ENCODE assay signal across 15 cellular contexts in the genomic region with DNA sequence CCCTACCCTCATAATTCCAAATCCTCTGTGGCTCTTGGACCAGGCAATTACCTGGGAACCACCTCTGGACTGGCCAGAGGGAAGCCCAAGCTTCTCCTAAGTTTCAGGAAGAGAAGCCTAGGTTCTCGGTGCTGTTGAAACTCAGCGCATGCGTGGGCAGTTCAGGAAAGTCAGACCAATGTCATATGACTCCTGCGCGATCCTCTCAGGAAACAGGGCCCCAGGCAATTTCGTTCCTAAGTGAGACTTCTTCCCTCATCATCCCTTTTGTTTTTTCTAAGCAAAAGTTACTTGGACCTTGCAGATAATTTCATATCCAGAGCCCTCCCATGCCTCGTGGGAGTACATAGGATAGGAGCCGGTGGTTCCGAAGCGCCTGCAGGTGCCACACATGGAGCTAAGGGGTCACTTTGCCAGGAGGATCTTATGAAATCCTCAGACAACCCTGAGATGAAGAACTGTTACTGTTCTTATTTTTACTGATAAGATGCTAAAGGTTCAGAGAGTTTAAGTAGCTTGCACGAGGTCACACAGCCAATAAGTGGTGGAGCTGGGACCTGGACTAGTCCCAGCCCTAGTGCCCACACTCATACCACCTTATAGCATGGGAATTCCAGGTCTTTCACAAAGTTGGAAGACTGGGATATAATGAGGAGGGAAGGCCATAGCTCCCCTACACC.
DNase-seq lines count a peak whose midpoint lies in the region; ATAC-seq and TF ChIP-seq lines count a peak whose summit lies in the region.
"Had no signal": no experiment of that assay in that cellular context is flagged by ENCODE, and none has a peak within 500 bp of the region (broad histone marks: within the 10 kb centered on the region; RNA-seq: fewer than 3 reads in every experiment).

No MANE protein-coding gene starts in this region.

- no peak for TF ChIP-seq CTCF in nephron (IDR thresholded peaks at IDR 0.05; ENCODE audit: unreplicated experiment in 3 of 3)
- TF ChIP-seq CTCF in left lung (IDR thresholded peaks at IDR 0.05) = no peak

- no peaks in the 10 kb centered on the region for H3K27me3 Mint-ChIP-seq in nephron (ENCODE audit: low read depth)
- H3K27me3 Mint-ChIP-seq in activated naive CD4-positive, alpha-beta T cell treated with anti-CD3 and anti-CD28 coated beads, Interleukin-2, amount 10 ng/mL, durations not matched to agents 7 days and 5 days = peaks cover 26% of the 10 kb centered on the region
- H3K27me3 Mint-ChIP-seq: CD4-positive, CD25-positive, alpha-beta regulatory T cell had no signal

- peaks cover 0 to 19% of the 10 kb centered on the region in 2 donors for H3K27me3 ChIP-seq in left lung
- H3K27me3 ChIP-seq: MG63 had no signal

- H3K4me3 Mint-ChIP-seq in nephron = no peak overlapping the region
- H3K4me3 Mint-ChIP-seq in activated naive CD4-positive, alpha-beta T cell treated with anti-CD3 and anti-CD28 coated beads, Interleukin-2, amount 10 ng/mL, durations not matched to agents 7 days and 5 days = no peak overlapping the region
- H3K4me3 Mint-ChIP-seq: CD4-positive, CD25-positive, alpha-beta regulatory T cell; H9 had no signal

- peaks cover 80% of the 10 kb centered on the region for H3K4me1 Mint-ChIP-seq in nephron
- peaks cover 16% of the 10 kb centered on the region for H3K4me1 Mint-ChIP-seq in activated naive CD4-positive, alpha-beta T cell treated with anti-CD3 and anti-CD28 coated beads, Interleukin-2, amount 10 ng/mL, durations not matched to agents 7 days and 5 days

- intact Hi-C loops in Right ventricle myocardium inferior (cut with DNase I) = loop anchor here (5.0 kb wide), 3 partner anchors 43 to 168 kb away; partner anchors contain the start of gene ZFP36L1
- intact Hi-C loops in Right ventricle myocardium superior (cut with DNase I) = no loop called here
- intact Hi-C loops in left lung (cut with DNase I) = no loop called here

- peak; percentile 63 for DNase-seq in Right ventricle myocardium inferior (ENCODE audit: missing footprints)
- DNase-seq in Right ventricle myocardium superior = no peak
- DNase-seq in islet precursor cell = peak; percentile 43
- no peak for DNase-seq in NCI-H2196 (lab: John Stamatoyannopoulos, UW; ENCODE audit: unreplicated experiment)
- no peak for DNase-seq in left lung
- DNase-seq in activated naive CD4-positive, alpha-beta T cell treated with anti-CD3 and anti-CD28 coated beads, Interleukin-2, amount 10 ng/mL, durations not matched to agents 7 days and 5 days = no peak
- DNase-seq: Calu3; CD4-positive, CD25-positive, alpha-beta regulatory T cell; H9; MG63; NCI-H1105; NCI-H187; NCI-H510A had no signal

- peaks cover 0 to 17% of the 10 kb centered on the region in 2 donors for H3K4me1 ChIP-seq in left lung

- H3K27ac Mint-ChIP-seq in nephron = peak overlapping the region in 2 of 3 experiments; percentile 75 to 88
- no peak overlapping the region for H3K27ac Mint-ChIP-seq in activated naive CD4-positive, alpha-beta T cell treated with anti-CD3 and anti-CD28 coated beads, Interleukin-2, amount 10 ng/mL, durations not matched to agents 7 days and 5 days
- H3K27ac Mint-ChIP-seq: H9 had no signal

- H3K36me3 Mint-ChIP-seq in nephron (ENCODE audit: low read depth) = peaks cover 13% of the 10 kb centered on the region
- peaks cover 2% of the 10 kb centered on the region for H3K36me3 Mint-ChIP-seq in activated naive CD4-positive, alpha-beta T cell treated with anti-CD3 and anti-CD28 coated beads, Interleukin-2, amount 10 ng/mL, durations not matched to agents 7 days and 5 days
- H3K36me3 Mint-ChIP-seq: CD4-positive, CD25-positive, alpha-beta regulatory T cell had no signal

- H3K36me3 ChIP-seq in left lung = no peaks in the 10 kb centered on the region
- H3K36me3 ChIP-seq: MG63 had no signal

- CTCF ChIA-PET in activated naive CD4-positive, alpha-beta T cell treated with anti-CD3 and anti-CD28 coated beads, Interleukin-2, amount 10 ng/mL, durations not matched to agents 7 days and 5 days (lab: Charles Lee) = no interaction called here

- peak overlapping the region in 1 of 2 donors; percentile 23 for H3K27ac ChIP-seq in left lung

- no peak overlapping the region for H3K4me3 ChIP-seq in left lung
- H3K4me3 ChIP-seq: MG63 had no signal

- H3K9me3 ChIP-seq in left lung = no peaks in the 10 kb centered on the region
- H3K9me3 ChIP-seq: MG63 had no signal

- peaks cover 7% of the 10 kb centered on the region for H3K9me3 Mint-ChIP-seq in nephron
- peaks cover 2% of the 10 kb centered on the region for H3K9me3 Mint-ChIP-seq in activated naive CD4-positive, alpha-beta T cell treated with anti-CD3 and anti-CD28 coated beads, Interleukin-2, amount 10 ng/mL, durations not matched to agents 7 days and 5 days
- H3K9me3 Mint-ChIP-seq: H9 had no signal

- ATAC-seq in Right ventricle myocardium inferior = no peak
- ATAC-seq in Right ventricle myocardium superior (ENCODE audit: poor library complexity) = no peak
- no peak for ATAC-seq in left lung
- ATAC-seq in HG02642 (IDR thresholded peaks at IDR 0.05; ENCODE audit: poor library complexity, unreplicated experiment) = no peak

Comparison
In these comparisons a context has a peak if more than half of its experiments do, and no peak if none do; other contexts are left out.
1. DNase-seq: peak in Right ventricle myocardium inferior (single experiment) and islet precursor cell (single experiment); none in Right ventricle myocardium superior (single experiment), NCI-H2196 (single experiment), left lung (0 of 2) and activated naive CD4-positive, alpha-beta T cell treated with anti-CD3 and anti-CD28 coated beads, Interleukin-2, amount 10 ng/mL, durations not matched to agents 7 days and 5 days (single experiment).